ENCODE assay signal across 10 cellular contexts in the genomic region with DNA sequence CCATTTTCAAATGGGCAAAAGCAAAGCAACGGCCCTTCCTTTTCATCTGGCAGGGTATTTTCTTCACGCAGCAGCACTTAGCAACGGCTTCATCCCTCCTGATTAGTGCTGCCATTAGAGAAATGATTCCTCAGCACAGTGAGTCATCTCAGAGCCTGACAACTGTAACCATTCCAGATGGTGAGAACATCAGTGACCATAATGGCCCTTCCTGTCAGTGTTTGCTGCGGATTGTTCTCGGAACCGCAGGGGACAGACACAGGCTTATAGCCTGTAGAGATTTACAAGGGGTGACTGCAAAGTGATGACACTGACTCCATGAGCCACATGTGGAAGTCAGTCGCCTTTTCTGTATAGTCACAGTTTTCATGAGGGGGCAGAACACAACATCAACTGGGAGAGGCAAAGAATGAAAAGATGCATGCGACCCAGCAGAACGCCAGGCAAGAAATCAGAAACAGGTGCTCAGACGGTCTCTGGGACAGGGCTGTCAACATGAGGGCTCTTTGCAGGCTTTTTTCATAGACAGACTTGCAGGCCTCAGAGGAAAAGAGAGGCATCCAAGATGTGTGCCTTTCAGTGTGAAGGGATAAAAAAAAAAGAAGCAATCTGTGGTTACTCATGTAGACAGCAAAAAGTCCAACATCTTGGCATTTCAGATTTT.
A peak's percentile ranks its signal among the peaks of the same experiment; 100 is the strongest.
DNase-seq lines count a peak whose midpoint lies in the region; ATAC-seq and TF ChIP-seq lines count a peak whose summit lies in the region.
"Had no signal": no experiment of that assay in that cellular context is flagged by ENCODE, and none has a peak within 500 bp of the region (broad histone marks: within the 10 kb centered on the region; RNA-seq: fewer than 3 reads in every experiment).

No MANE protein-coding gene starts in this region.

- no peaks in the 10 kb centered on the region for H3K36me3 ChIP-seq in heart right ventricle
- no peaks in the 10 kb centered on the region for H3K36me3 ChIP-seq in skeletal muscle satellite cell (ENCODE audit: insufficient read depth, low read length)

- no peak overlapping the region for H3K9ac ChIP-seq in skeletal muscle satellite cell (ENCODE audit: low read depth, low read length)

- peak in 7 of 8 donors; percentile 28 to 82 (median 69) for ATAC-seq in heart right ventricle
- no peak for ATAC-seq in GM21381 (IDR thresholded peaks at IDR 0.05; ENCODE audit: unreplicated experiment)
- no peak for ATAC-seq in GM21447 (IDR thresholded peaks at IDR 0.05; ENCODE audit: unreplicated experiment)

- H3K27ac ChIP-seq in heart right ventricle = no peak overlapping the region

- no peak overlapping the region for H3K4me3 ChIP-seq in HFF-Myc (replicated peaks; ENCODE audit: low read depth, low read length)
- no peak overlapping the region for H3K4me3 ChIP-seq in heart right ventricle
- no peak overlapping the region for H3K4me3 ChIP-seq in skeletal muscle satellite cell (ENCODE audit: low read length)

- H3K27me3 ChIP-seq in heart right ventricle (no peaks in the 10 kb centered on the region), skeletal muscle satellite cell (ENCODE audit: control insufficient read depth, insufficient read depth, low read length) (peaks cover 36% of the 10 kb centered on the region)

- H3K4me2 ChIP-seq in skeletal muscle satellite cell (ENCODE audit: low read length) = peak overlapping the region; percentile 52

- intact Hi-C loops in heart right ventricle (cut with DNase I) = no loop called here

- TF ChIP-seq CTCF in HFF-Myc (IDR thresholded peaks at IDR 0.05; ENCODE audit: low read depth, low read length, missing control alignments) = no peak
- TF ChIP-seq CTCF in heart right ventricle (IDR thresholded peaks at IDR 0.05) = no peak

- H3K4me1 ChIP-seq in heart right ventricle = peaks cover 0 to 13% (median 0%) of the 10 kb centered on the region in 9 donors
- H3K4me1 ChIP-seq in skeletal muscle satellite cell (ENCODE audit: control insufficient read depth, insufficient read depth, low read length) = peaks cover 3% of the 10 kb centered on the region

- DNase-seq in HFF-Myc (ENCODE audit: extremely low read depth, low read depth) (peak; percentile 85), T1000 (lab: John Stamatoyannopoulos, UW) (peak; percentile 10), heart right ventricle (peak in 1 of 2 donors; percentile 6), cortex of kidney (lab: John Stamatoyannopoulos, UW) (no peak), HUDEP-2 (lab: John Stamatoyannopoulos, UW; ENCODE audit: unreplicated experiment in 76 of 76) (no peak)
- DNase-seq: NCI-H1694 treated with DMSO at 0.1 percent for 48 hours, T-helper 2 cell had no signal

- WGBS in heart right ventricle, 2 donors = 49 to 58% methylated on average over 10 of the region's 10 CpGs

- H3K9me3 ChIP-seq in heart right ventricle (no peaks in the 10 kb centered on the region), skeletal muscle satellite cell (replicated peaks; ENCODE audit: low read length) (no peaks in the 10 kb centered on the region)

Comparison
In these comparisons a context has a peak if more than half of its experiments do, and no peak if none do; other contexts are left out.
1. DNase-seq: peak in HFF-Myc (single experiment) and T1000 (single experiment); none in cortex of kidney (single experiment) and HUDEP-2 (0 of 76).
2. ATAC-seq: peak in heart right ventricle (7 of 8); none in GM21381 (single experiment) and GM21447 (single experiment).